1 cellular context compared by ENCODE assay signal in genomic region chr10:114937962-114938817, GRCh38.
A peak's percentile ranks its signal among the peaks of the same experiment; 100 is the strongest.
TF ChIP-seq lines count a peak whose summit lies in the region.

TRUB1 (plus strand) TSS chr10:114938195; CDS start chr10:114938254, 59 bp downstream.

TF ChIP-seq in HEK293, 187 proteins besides CTCF, POLR2A, EP300 and RAD21 (continued from another document):
- TF ChIP-seq, protein P1, sequence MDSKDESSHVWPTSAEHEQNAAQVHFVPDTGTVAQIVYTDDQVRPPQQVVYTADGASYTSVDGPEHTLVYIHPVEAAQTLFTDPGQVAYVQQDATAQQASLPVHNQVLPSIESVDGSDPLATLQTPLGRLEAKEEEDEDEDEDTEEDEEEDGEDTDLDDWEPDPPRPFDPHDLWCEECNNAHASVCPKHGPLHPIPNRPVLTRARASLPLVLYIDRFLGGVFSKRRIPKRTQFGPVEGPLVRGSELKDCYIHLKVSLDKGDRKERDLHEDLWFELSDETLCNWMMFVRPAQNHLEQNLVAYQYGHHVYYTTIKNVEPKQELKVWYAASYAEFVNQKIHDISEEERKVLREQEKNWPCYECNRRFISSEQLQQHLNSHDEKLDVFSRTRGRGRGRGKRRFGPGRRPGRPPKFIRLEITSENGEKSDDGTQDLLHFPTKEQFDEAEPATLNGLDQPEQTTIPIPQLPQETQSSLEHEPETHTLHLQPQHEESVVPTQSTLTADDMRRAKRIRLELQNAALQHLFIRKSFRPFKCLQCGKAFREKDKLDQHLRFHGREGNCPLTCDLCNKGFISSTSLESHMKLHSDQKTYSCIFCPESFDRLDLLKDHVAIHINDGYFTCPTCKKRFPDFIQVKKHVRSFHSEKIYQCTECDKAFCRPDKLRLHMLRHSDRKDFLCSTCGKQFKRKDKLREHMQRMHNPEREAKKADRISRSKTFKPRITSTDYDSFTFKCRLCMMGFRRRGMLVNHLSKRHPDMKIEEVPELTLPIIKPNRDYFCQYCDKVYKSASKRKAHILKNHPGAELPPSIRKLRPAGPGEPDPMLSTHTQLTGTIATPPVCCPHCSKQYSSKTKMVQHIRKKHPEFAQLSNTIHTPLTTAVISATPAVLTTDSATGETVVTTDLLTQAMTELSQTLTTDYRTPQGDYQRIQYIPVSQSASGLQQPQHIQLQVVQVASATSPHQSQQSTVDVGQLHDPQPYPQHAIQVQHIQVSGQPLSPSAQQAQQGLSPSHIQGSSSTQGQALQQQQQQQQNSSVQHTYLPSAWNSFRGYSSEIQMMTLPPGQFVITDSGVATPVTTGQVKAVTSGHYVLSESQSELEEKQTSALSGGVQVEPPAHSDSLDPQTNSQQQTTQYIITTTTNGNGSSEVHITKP (tag by site-specific recombination; IDR thresholded peaks at IDR 0.05): peak; percentile 48; the same call in 1 of the 2 replicates
- peak; percentile 84 for TF ChIP-seq ZNF629 (tag by site-specific recombination; IDR thresholded peaks at IDR 0.05)
- peak; percentile 48; the same call in 1 of the 2 replicates for TF ChIP-seq SCRT1 (tag by site-specific recombination; IDR thresholded peaks at IDR 0.05; ENCODE audit: borderline replicate concordance)
- TF ChIP-seq, protein P2, sequence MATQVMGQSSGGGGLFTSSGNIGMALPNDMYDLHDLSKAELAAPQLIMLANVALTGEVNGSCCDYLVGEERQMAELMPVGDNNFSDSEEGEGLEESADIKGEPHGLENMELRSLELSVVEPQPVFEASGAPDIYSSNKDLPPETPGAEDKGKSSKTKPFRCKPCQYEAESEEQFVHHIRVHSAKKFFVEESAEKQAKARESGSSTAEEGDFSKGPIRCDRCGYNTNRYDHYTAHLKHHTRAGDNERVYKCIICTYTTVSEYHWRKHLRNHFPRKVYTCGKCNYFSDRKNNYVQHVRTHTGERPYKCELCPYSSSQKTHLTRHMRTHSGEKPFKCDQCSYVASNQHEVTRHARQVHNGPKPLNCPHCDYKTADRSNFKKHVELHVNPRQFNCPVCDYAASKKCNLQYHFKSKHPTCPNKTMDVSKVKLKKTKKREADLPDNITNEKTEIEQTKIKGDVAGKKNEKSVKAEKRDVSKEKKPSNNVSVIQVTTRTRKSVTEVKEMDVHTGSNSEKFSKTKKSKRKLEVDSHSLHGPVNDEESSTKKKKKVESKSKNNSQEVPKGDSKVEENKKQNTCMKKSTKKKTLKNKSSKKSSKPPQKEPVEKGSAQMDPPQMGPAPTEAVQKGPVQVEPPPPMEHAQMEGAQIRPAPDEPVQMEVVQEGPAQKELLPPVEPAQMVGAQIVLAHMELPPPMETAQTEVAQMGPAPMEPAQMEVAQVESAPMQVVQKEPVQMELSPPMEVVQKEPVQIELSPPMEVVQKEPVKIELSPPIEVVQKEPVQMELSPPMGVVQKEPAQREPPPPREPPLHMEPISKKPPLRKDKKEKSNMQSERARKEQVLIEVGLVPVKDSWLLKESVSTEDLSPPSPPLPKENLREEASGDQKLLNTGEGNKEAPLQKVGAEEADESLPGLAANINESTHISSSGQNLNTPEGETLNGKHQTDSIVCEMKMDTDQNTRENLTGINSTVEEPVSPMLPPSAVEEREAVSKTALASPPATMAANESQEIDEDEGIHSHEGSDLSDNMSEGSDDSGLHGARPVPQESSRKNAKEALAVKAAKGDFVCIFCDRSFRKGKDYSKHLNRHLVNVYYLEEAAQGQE (tag by site-specific recombination; IDR thresholded peaks at IDR 0.05): peak; percentile 71
- peak; percentile 89 for TF ChIP-seq ZBTB17 (tag by site-specific recombination; IDR thresholded peaks at IDR 0.05)
- no peak for TF ChIP-seq ZNF837 (tag by site-specific recombination; IDR thresholded peaks at IDR 0.05)
- TF ChIP-seq ZNF19 (tag by site-specific recombination; IDR thresholded peaks at IDR 0.05; ENCODE audit: low read depth): no peak
- TF ChIP-seq, protein P3, sequence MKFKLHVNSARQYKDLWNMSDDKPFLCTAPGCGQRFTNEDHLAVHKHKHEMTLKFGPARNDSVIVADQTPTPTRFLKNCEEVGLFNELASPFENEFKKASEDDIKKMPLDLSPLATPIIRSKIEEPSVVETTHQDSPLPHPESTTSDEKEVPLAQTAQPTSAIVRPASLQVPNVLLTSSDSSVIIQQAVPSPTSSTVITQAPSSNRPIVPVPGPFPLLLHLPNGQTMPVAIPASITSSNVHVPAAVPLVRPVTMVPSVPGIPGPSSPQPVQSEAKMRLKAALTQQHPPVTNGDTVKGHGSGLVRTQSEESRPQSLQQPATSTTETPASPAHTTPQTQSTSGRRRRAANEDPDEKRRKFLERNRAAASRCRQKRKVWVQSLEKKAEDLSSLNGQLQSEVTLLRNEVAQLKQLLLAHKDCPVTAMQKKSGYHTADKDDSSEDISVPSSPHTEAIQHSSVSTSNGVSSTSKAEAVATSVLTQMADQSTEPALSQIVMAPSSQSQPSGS (tag by site-specific recombination; IDR thresholded peaks at IDR 0.05; ENCODE audit: low read depth): peak; percentile 58
- TF ChIP-seq KLF10 (tag by site-specific recombination; IDR thresholded peaks at IDR 0.05): 0 out of 2 replicates have a peak, but pooled peaks have one; percentile 16
- peak; percentile 91 for TF ChIP-seq YY1 (tag by site-specific recombination; IDR thresholded peaks at IDR 0.05)
- TF ChIP-seq ZNF600 (tag by site-specific recombination; IDR thresholded peaks at IDR 0.05): 0 out of 2 replicates have a peak, but pooled peaks have one; percentile 13
- peak; percentile 62 for TF ChIP-seq ZNF518A (tag by site-specific recombination; conservative IDR thresholded peaks at IDR 0.05; ENCODE audit: low read depth)
- TF ChIP-seq SP3 (tag by site-specific recombination; IDR thresholded peaks at IDR 0.05): no peak
- peak; percentile 93 for TF ChIP-seq ZNF76 (tag by site-specific recombination; IDR thresholded peaks at IDR 0.05; ENCODE audit: borderline replicate concordance, low read depth)
- peak; percentile 66; the same call in 1 of the 2 replicates for TF ChIP-seq ZSCAN30 (tag by site-specific recombination; IDR thresholded peaks at IDR 0.05)
- TF ChIP-seq ZNF416 (tag by site-specific recombination; IDR thresholded peaks at IDR 0.05): no peak
- no peak for TF ChIP-seq ZNF610 (tag by site-specific recombination; IDR thresholded peaks at IDR 0.05; ENCODE audit: borderline replicate concordance)
- TF ChIP-seq, protein P4, sequence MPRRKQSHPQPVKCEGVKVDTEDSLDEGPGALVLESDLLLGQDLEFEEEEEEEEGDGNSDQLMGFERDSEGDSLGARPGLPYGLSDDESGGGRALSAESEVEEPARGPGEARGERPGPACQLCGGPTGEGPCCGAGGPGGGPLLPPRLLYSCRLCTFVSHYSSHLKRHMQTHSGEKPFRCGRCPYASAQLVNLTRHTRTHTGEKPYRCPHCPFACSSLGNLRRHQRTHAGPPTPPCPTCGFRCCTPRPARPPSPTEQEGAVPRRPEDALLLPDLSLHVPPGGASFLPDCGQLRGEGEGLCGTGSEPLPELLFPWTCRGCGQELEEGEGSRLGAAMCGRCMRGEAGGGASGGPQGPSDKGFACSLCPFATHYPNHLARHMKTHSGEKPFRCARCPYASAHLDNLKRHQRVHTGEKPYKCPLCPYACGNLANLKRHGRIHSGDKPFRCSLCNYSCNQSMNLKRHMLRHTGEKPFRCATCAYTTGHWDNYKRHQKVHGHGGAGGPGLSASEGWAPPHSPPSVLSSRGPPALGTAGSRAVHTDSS (tag by site-specific recombination; IDR thresholded peaks at IDR 0.05): peak; percentile 74
- peak; percentile 15; the same call in 1 of the 2 replicates for TF ChIP-seq GLIS1 (tag by site-specific recombination; IDR thresholded peaks at IDR 0.05)
- no peak for TF ChIP-seq ZNF248 (tag by site-specific recombination; IDR thresholded peaks at IDR 0.05)
- TF ChIP-seq ZNF660 (tag by site-specific recombination; IDR thresholded peaks at IDR 0.05): peak; percentile 71; the same call in 1 of the 2 replicates
- TF ChIP-seq ZNF174 (tag by site-specific recombination; IDR thresholded peaks at IDR 0.05): no peak
- no peak for TF ChIP-seq ZNF112 (tag by site-specific recombination; IDR thresholded peaks at IDR 0.05)
- peak; percentile 72 for TF ChIP-seq PBX3 (CRISPR knock-in tag; IDR thresholded peaks at IDR 0.05)
- no peak for TF ChIP-seq KLF1 (tag by site-specific recombination; IDR thresholded peaks at IDR 0.05)
